In the genomic region with DNA sequence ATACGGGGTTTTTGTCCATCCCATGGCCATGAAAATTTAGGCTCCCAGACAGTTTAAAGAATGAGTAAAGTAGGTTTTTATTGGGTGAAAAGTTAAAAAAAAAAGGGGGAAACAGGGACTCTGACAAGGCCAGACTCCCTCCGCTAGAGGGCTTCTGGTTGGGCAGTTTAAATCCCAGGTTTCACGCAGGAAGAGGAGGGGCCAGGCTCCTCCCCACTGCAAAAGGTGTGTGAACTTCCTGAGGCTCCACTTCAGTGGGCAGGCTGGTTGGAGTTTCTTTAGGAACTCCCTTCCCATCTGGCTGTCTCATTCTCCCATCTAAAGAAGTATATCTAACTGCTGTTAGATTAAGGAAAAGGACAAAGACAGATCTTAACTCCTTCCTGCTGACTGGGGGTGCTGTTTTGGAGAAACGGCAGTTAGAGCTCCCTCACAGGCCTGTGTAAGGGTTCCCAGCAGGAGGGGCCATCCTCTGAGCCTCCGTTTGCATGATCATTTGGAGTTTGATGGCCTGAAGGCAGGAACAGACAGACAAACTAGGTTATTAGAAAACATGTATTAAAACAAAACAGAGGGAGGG, we compare ENCODE assay signal across 22 cellular contexts.
DNase-seq lines count a peak whose midpoint lies in the region; ATAC-seq, FAIRE-seq and TF ChIP-seq lines count a peak whose summit lies in the region.
"Had no signal": no experiment of that assay in that cellular context is flagged by ENCODE, and none has a peak within 500 bp of the region (broad histone marks: within the 10 kb centered on the region; RNA-seq: fewer than 3 reads in every experiment).

No MANE protein-coding gene starts in this region.

- H4K5ac ChIP-seq in IMR-90 (ENCODE audit: low read depth, low read length) (no peak overlapping the region), H1 (ENCODE audit: insufficient read length, low read depth, low read length) (no peak overlapping the region)

- H3K4ac ChIP-seq in IMR-90 (ENCODE audit: low read depth, low read length) (no peak overlapping the region), H1 (replicated peaks; ENCODE audit: insufficient read length, low read depth, low read length) (no peak overlapping the region)

- H3K4me1 ChIP-seq in ES-I3 (ENCODE audit: insufficient read depth, low read length), result no peaks in the 10 kb centered on the region
- no peaks in the 10 kb centered on the region for H3K4me1 ChIP-seq in IMR-90 (ENCODE audit: control insufficient read depth, insufficient read depth, low read length)
- H3K4me1 ChIP-seq in H1 (replicated peaks in 1 of 4; ENCODE audit: control insufficient read depth in 3 of 4, insufficient read depth in 4 of 4, low read length in 3 of 4), result peaks cover 0 to 2% (median 0%) of the 10 kb centered on the region in 4 experiments; a peak in 1 of 7 replicates
- H3K4me1 ChIP-seq in neural progenitor cell, result no peaks in the 10 kb centered on the region
- H3K4me1 ChIP-seq: BLaER1 treated with 17β-estradiol and CSF1 and Interleukin-3, amounts not matched to agents 10 nM and 100 nM; Caco-2 had no signal

- H3F3A ChIP-seq in neural progenitor cell (ENCODE audit: low read depth), result no peaks in the 10 kb centered on the region

- POLR2A ChIA-PET in IMR-90 (lab: Charles Lee; ENCODE audit: unreplicated experiment) (no interaction called here), H1 (lab: Charles Lee; ENCODE audit: partially characterized antibody) (no interaction called here)

- H4K91ac ChIP-seq in IMR-90 (ENCODE audit: insufficient read depth, low read depth, low read length), result no peak overlapping the region
- no peak overlapping the region for H4K91ac ChIP-seq in H1 (replicated peaks; ENCODE audit: insufficient read length, low read length)

- H3K79me1 ChIP-seq in IMR-90 (ENCODE audit: low read depth in 1 of 2, low read length in 2 of 2) (no peaks in the 10 kb centered on the region), H1 (ENCODE audit: low read depth, low read length) (no peaks in the 10 kb centered on the region; the same call in 1 of the 2 replicates)

- no peaks in the 10 kb centered on the region for H3K27me3 Mint-ChIP-seq in neural progenitor cell (ENCODE audit: insufficient read depth, low read depth)
- H3K27me3 Mint-ChIP-seq: CD4-positive, alpha-beta memory T cell; T-cell had no signal

- no peak for FAIRE-seq in H1 (lab: Jason Lieb, UNC)
- FAIRE-seq: HTR-8/SVneo had no signal

- dilution Hi-C loops in IMR-90 (cut with HindIII; ENCODE audit: low sequenced_read_pairs, unreplicated experiment), result no loop called here

- TF ChIP-seq RAD21 in IMR-90 (IDR thresholded peaks at IDR 0.05; ENCODE audit: low read length) (no peak), H1 (IDR thresholded peaks at IDR 0.05 in 1 of 2, conservative IDR thresholded peaks at IDR 0.05 in 1 of 2; ENCODE audit: low read depth in 2 of 2, low read length in 2 of 2) (0 out of 4 replicates have a peak, but pooled peaks of 1 of the 2 experiments have one; percentile 2)

- no peak overlapping the region for H3K27ac Mint-ChIP-seq in neural progenitor cell
- H3K27ac Mint-ChIP-seq: CD4-positive, alpha-beta memory T cell; T-cell had no signal

- no peaks in the 10 kb centered on the region for H3K36me3 Mint-ChIP-seq in neural progenitor cell
- H3K36me3 Mint-ChIP-seq: CD4-positive, alpha-beta memory T cell; T-cell had no signal

- no peak overlapping the region for H2AK9ac ChIP-seq in IMR-90 (replicated peaks; ENCODE audit: low read depth, low read length, poor library complexity)

- H3K14ac ChIP-seq in IMR-90 (replicated peaks; ENCODE audit: low read depth, low read length) (no peak overlapping the region), H1 (ENCODE audit: insufficient read length) (no peak overlapping the region)

- no peak for ATAC-seq in IMR-90 (ENCODE audit: low read depth)
- no peak for ATAC-seq in HG03565 (IDR thresholded peaks at IDR 0.05; ENCODE audit: unreplicated experiment)
- ATAC-seq: T-cell had no signal

- no peaks in the 10 kb centered on the region for H3K9me3 ChIP-seq in ES-I3 (ENCODE audit: control insufficient read depth, insufficient read depth, low read length)
- H3K9me3 ChIP-seq in IMR-90 (ENCODE audit: control insufficient read depth, insufficient read depth, low read length), result no peaks in the 10 kb centered on the region; the same call in 1 of the 2 replicates
- no peaks in the 10 kb centered on the region for H3K9me3 ChIP-seq in H1 (ENCODE audit: insufficient read depth in 2 of 2, low read depth in 1 of 2, low read length in 1 of 2)
- H3K9me3 ChIP-seq in neural progenitor cell (ENCODE audit: low read depth), result no peaks in the 10 kb centered on the region
- H3K9me3 ChIP-seq: BLaER1 treated with 17β-estradiol and CSF1 and Interleukin-3, amounts not matched to agents 10 nM and 100 nM; Caco-2 had no signal

- no peaks in the 10 kb centered on the region for H3K4me1 Mint-ChIP-seq in neural progenitor cell
- H3K4me1 Mint-ChIP-seq: CD4-positive, alpha-beta memory T cell; T-cell had no signal

- H2BK120ac ChIP-seq in IMR-90 (ENCODE audit: low read depth, low read length), result no peak overlapping the region
- H2BK120ac ChIP-seq in H1 (replicated peaks; ENCODE audit: low read depth, low read length), result no peak overlapping the region

- intact Hi-C loops in IMR-90 (cut with micrococcal nuclease), result no loop called here

- BruUV-seq in IMR-90 (replicated peaks; lab: Mats Ljungman, UMichigan), result no TSS peak

- no peaks in the 10 kb centered on the region for H3K9me3 Mint-ChIP-seq in neural progenitor cell

- no peak for DNase-seq in IMR-90
- no peak for DNase-seq in H1 (ENCODE audit: low read depth in 1 of 2, low spot score in 2 of 2)
- no peak for DNase-seq in neural progenitor cell (ENCODE audit: low spot score)
- DNase-seq in cerebellar nuclear complex (lab: John Stamatoyannopoulos, UW), result no peak
- no peak for DNase-seq in NCI-H1694 (lab: John Stamatoyannopoulos, UW)
- DNase-seq in NCI-H1417 (lab: John Stamatoyannopoulos, UW), result no peak
- DNase-seq: 8988T; Caco-2; CD4-positive, alpha-beta memory T cell; DMS 273 treated with DMSO at 0.1 percent for 48 hours; DND-41; MM.1S; NCI-H1092; NCI-H1436 treated with DMSO at 0.1 percent for 48 hours; NCI-H2029; NCI-H2227 treated with DMSO at 0.1 percent for 48 hours; NCI-H510A; T-cell had no signal

- H3K18ac ChIP-seq in IMR-90 (ENCODE audit: low read depth, low read length) (no peak overlapping the region), H1 (ENCODE audit: extremely low read depth, low read length) (peak overlapping the region; percentile 16; the same call in 1 of the 2 replicates)

- no peak overlapping the region for H2AK5ac ChIP-seq in IMR-90 (ENCODE audit: low read depth, low read length)
- no peak overlapping the region for H2AK5ac ChIP-seq in H1 (ENCODE audit: low read depth, low read length)

- H3K79me2 ChIP-seq in H1 (ENCODE audit: control insufficient read depth in 1 of 2, insufficient read depth in 2 of 2, low read length in 2 of 2), result no peaks in the 10 kb centered on the region
- no peaks in the 10 kb centered on the region for H3K79me2 ChIP-seq in neural progenitor cell (ENCODE audit: low read depth)

- TF ChIP-seq POLR2A in IMR-90 (IDR thresholded peaks at IDR 0.05; ENCODE audit: low read depth, low read length) (no peak), H1 (IDR thresholded peaks at IDR 0.05; ENCODE audit: control extremely low read depth in 1 of 2, low read depth in 2 of 2, low read length in 2 of 2) (no peak)

- H2BK15ac ChIP-seq in IMR-90 (ENCODE audit: low read depth, low read length) (no peak overlapping the region), H1 (ENCODE audit: low read length) (no peak overlapping the region)

- H3K27me3 ChIP-seq in IMR-90 (ENCODE audit: control insufficient read depth, insufficient read depth, low read length), result no peaks in the 10 kb centered on the region
- H3K27me3 ChIP-seq in H1 (replicated peaks in 1 of 4; ENCODE audit: control insufficient read depth in 3 of 4, extremely low read depth in 1 of 4, insufficient read depth in 3 of 4, low read length in 3 of 4), result no peaks in the 10 kb centered on the region
- no peaks in the 10 kb centered on the region for H3K27me3 ChIP-seq in neural progenitor cell
- H3K27me3 ChIP-seq: BLaER1 treated with 17β-estradiol and CSF1 and Interleukin-3, amounts not matched to agents 10 nM and 100 nM had no signal

- H3K4me3 Mint-ChIP-seq in neural progenitor cell, result no peak overlapping the region
- H3K4me3 Mint-ChIP-seq: CD4-positive, alpha-beta memory T cell; T-cell had no signal

- no peaks in the 10 kb centered on the region; the same call in 1 of the 2 replicates for H3K23me2 ChIP-seq in H1 (ENCODE audit: low read depth, low read length)

- H2BK20ac ChIP-seq in IMR-90 (ENCODE audit: low read depth, low read length), result no peak overlapping the region
- H2BK20ac ChIP-seq in H1 (ENCODE audit: low read length), result no peak overlapping the region

- no peaks in the 10 kb centered on the region for H3K9me1 ChIP-seq in IMR-90 (ENCODE audit: insufficient read depth, low read length)

- TF ChIP-seq CTCF in IMR-90 (conservative IDR thresholded peaks at IDR 0.05; ENCODE audit: low read depth, low read length) (no peak), H1 (IDR thresholded peaks at IDR 0.05; ENCODE audit: control extremely low read depth in 1 of 3, insufficient read depth in 1 of 3, low read depth in 1 of 3, low read length in 3 of 3) (no peak), neural progenitor cell (IDR thresholded peaks at IDR 0.05) (no peak)

- H3K36me3 ChIP-seq in ES-I3 (ENCODE audit: insufficient read depth, low read length), result no peaks in the 10 kb centered on the region
- no peaks in the 10 kb centered on the region for H3K36me3 ChIP-seq in IMR-90 (ENCODE audit: control insufficient read depth, insufficient read depth, low read length)
- H3K36me3 ChIP-seq in H1 (ENCODE audit: control insufficient read depth in 2 of 4, insufficient read depth in 4 of 4, low read length in 3 of 4), result no peaks in the 10 kb centered on the region
- no peaks in the 10 kb centered on the region for H3K36me3 ChIP-seq in neural progenitor cell
- H3K36me3 ChIP-seq: BLaER1 treated with 17β-estradiol and CSF1 and Interleukin-3, amounts not matched to agents 10 nM and 100 nM had no signal

- H3K27ac ChIP-seq in IMR-90 (ENCODE audit: insufficient read depth, low read length) (no peak overlapping the region), H1 (ENCODE audit: low read depth, low read length) (no peak overlapping the region), neural progenitor cell (no peak overlapping the region)
- H3K27ac ChIP-seq: BLaER1 treated with 17β-estradiol and CSF1 and Interleukin-3, amounts not matched to agents 10 nM and 100 nM had no signal

- H4K20me1 ChIP-seq in IMR-90 (ENCODE audit: insufficient read depth, low read length) (no peaks in the 10 kb centered on the region), H1 (replicated peaks in 1 of 2; ENCODE audit: control insufficient read depth in 1 of 2, insufficient read depth in 2 of 2, low read length in 2 of 2) (no peaks in the 10 kb centered on the region), neural progenitor cell (ENCODE audit: low read depth) (no peaks in the 10 kb centered on the region)
- H4K20me1 ChIP-seq: BLaER1 treated with 17β-estradiol and CSF1 and Interleukin-3, amounts not matched to agents 10 nM and 100 nM had no signal

- H2AFZ ChIP-seq in IMR-90 (replicated peaks; ENCODE audit: low read length, poor library complexity) (peak overlapping the region; percentile 43), H1 (ENCODE audit: low read length) (peak overlapping the region; percentile 98), neural progenitor cell (replicated peaks) (peak overlapping the region; percentile 79)

- H2BK5ac ChIP-seq in IMR-90 (ENCODE audit: low read depth, low read length, poor library complexity, severe bottlenecking) (no peak overlapping the region), H1 (ENCODE audit: low read depth, low read length) (no peak overlapping the region)

- CTCF ChIA-PET in IMR-90 (lab: Yijun Ruan, JAX) (no interaction called here), H1 (lab: Charles Lee; ENCODE audit: partially characterized antibody) (interaction anchor here (0.6 kb wide), 1 partner anchor 9 kb away, joined by 3 read pairs; no protein-coding TSS in a partner anchor)

- in situ Hi-C loops in IMR-90 (cut with MboI; ENCODE audit: low sequenced_read_pairs), result no loop called here

- H3K23ac ChIP-seq in IMR-90 (ENCODE audit: low read depth, low read length), result no peak overlapping the region
- no peak overlapping the region for H3K23ac ChIP-seq in H1 (ENCODE audit: insufficient read length)

- no peak overlapping the region for H4K8ac ChIP-seq in IMR-90 (ENCODE audit: low read depth in 2 of 2, low read length in 2 of 2)
- H4K8ac ChIP-seq in H1 (ENCODE audit: extremely low read depth, insufficient read depth, low read length), result 0 out of 2 replicates have a peak overlapping the region, but pooled peaks have one; percentile 68

- no peak overlapping the region for H3K4me3 ChIP-seq in IMR-90 (ENCODE audit: insufficient read depth, low read depth, low read length)
- H3K4me3 ChIP-seq in H1 (ENCODE audit: extremely low read depth in 1 of 4, insufficient read depth in 2 of 4, low read depth in 3 of 4, low read length in 4 of 4), result no peak overlapping the region
- H3K4me3 ChIP-seq in neural progenitor cell, result no peak overlapping the region
- H3K4me3 ChIP-seq: BLaER1 treated with 17β-estradiol and CSF1 and Interleukin-3, amounts not matched to agents 10 nM and 100 nM had no signal

- H3K9ac ChIP-seq in ES-I3 (ENCODE audit: low read depth, low read length) (0 out of 2 replicates have a peak overlapping the region, but pooled peaks have one; percentile 9), IMR-90 (ENCODE audit: low read depth, low read length) (no peak overlapping the region), H1 (replicated peaks in 1 of 4; ENCODE audit: extremely low read depth in 1 of 4, low read depth in 3 of 4, low read length in 3 of 4) (no peak overlapping the region), neural progenitor cell (no peak overlapping the region)
- H3K9ac ChIP-seq: BLaER1 treated with 17β-estradiol and CSF1 and Interleukin-3, amounts not matched to agents 10 nM and 100 nM had no signal

- no peak overlapping the region for H2BK12ac ChIP-seq in H1 (ENCODE audit: low read depth, low read length)

- 20% methylated on average over 1 of the region's 5 CpGs; no CpG with 5 or more reads in 1 of the 2 experiments for WGBS in IMR-90 (ENCODE audit: extremely low coverage in 2 of 2, insufficient read length in 1 of 2), 2 experiments
- 62% methylated on average over 5 of the region's 5 CpGs; no CpG with 5 or more reads in 1 of the 2 experiments for WGBS in H1 (ENCODE audit: extremely low coverage in 1 of 2, insufficient coverage in 1 of 2, insufficient read length in 1 of 2, insufficient replicate concordance in 2 of 2, low coverage in 1 of 2, low lambda C conversion rate in 2 of 2, missing lambda C conversion rate in 1 of 2), 2 experiments

- no peak overlapping the region for H3K4me2 ChIP-seq in IMR-90 (ENCODE audit: low read depth, low read length)
- H3K4me2 ChIP-seq in H1 (ENCODE audit: insufficient read depth in 1 of 2, low read depth in 2 of 2, low read length in 2 of 2), result no peak overlapping the region
- no peak overlapping the region for H3K4me2 ChIP-seq in neural progenitor cell
- H3K4me2 ChIP-seq: BLaER1 treated with 17β-estradiol and CSF1 and Interleukin-3, amounts not matched to agents 10 nM and 100 nM had no signal

- no peak overlapping the region for H3K56ac ChIP-seq in IMR-90 (ENCODE audit: extremely low read depth, insufficient read depth, low read length)
- H3K56ac ChIP-seq in H1 (replicated peaks; ENCODE audit: insufficient read length, low read depth, low read length), result no peak overlapping the region

- no peak for TF ChIP-seq EP300 in H1 (IDR thresholded peaks at IDR 0.05; ENCODE audit: borderline replicate concordance in 1 of 2, low read depth in 2 of 2, low read length in 2 of 2)

Comparison
In these comparisons a context has a peak if more than half of its experiments do, and no peak if none do; other contexts are left out.
1. H2AFZ ChIP-seq: peak in every context shown above with its lines; median percentile 98 in H1; 79 in neural progenitor cell; 43 in IMR-90.